In the genomic region with DNA sequence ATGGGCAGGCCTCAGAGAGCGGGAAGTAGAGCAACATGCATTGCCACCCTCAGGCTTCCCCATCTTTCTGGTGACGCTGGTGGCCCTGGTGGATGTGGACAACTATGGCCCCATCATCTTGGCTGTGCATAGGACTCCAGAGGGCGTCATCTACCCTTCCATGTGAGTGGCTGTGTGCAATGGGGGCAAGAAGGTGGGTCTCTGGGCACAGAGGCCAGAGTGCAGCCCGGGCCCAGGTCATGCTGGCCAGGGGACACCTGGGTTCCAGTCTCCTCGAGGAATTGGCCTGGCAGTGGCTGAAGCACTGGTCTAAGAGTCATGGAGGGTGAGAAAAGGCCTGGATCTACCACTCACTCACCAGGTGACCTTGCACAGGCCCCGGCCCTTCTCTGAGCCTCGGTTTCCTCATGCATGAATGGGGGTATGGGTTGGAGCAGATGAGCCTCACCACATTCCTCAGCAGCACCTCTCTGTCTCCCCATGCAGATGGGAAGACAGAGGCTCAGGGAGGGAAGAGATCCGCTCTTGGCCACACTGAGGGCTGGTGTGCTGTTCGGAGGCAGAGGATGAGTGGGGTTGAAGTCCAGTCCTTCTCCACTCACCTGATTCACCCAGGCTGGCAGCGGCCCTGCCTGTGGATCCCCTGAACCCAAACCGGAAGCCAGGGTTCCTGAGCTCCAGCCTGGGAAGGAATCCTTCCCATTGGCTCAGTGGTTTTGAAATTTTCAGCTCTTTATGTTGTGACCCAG, we compare ENCODE assay signal across 23 cellular contexts. TPM values are rescaled to one million over a fixed set of nuclear protein-coding genes. Genes with fewer than 3 reads are reported as not detected.
A peak's percentile ranks its signal among the peaks of the same experiment; 100 is the strongest.
DNase-seq lines count a peak whose midpoint lies in the region; ATAC-seq and TF ChIP-seq lines count a peak whose summit lies in the region.
"Had no signal": no experiment of that assay in that cellular context is flagged by ENCODE, and none has a peak within 500 bp of the region (broad histone marks: within the 10 kb centered on the region; RNA-seq: fewer than 3 reads in every experiment).

No MANE protein-coding gene starts in this region.

- H3K4me1 ChIP-seq in OCI-LY3 (ENCODE audit: low read length) (no peaks in the 10 kb centered on the region), right lobe of liver (no peaks in the 10 kb centered on the region)
- H3K4me1 ChIP-seq: BE2C, Peyer's patch, SJCRH30 had no signal

- no peak overlapping the region for H3K4me3 Mint-ChIP-seq in effector memory CD8-positive, alpha-beta T cell
- H3K4me3 Mint-ChIP-seq in stimulated activated naive CD8-positive, alpha-beta T cell treated with anti-CD3 and anti-CD28 coated beads, Interleukin-15, amount 100 ng/mL, for 72 hours = no peak overlapping the region
- H3K4me3 Mint-ChIP-seq: CD4-positive, CD25-positive, alpha-beta regulatory T cell had no signal

- H3K4me1 Mint-ChIP-seq in effector memory CD8-positive, alpha-beta T cell (ENCODE audit: low read depth in 2 of 2) = peaks cover 15 to 24% of the 10 kb centered on the region in 2 donors
- no peaks in the 10 kb centered on the region for H3K4me1 Mint-ChIP-seq in stimulated activated naive CD8-positive, alpha-beta T cell treated with anti-CD3 and anti-CD28 coated beads, Interleukin-15, amount 100 ng/mL, for 72 hours

- 0 out of 2 replicates have a peak, but pooled peaks cover 4% of the 10 kb centered on the region for H4K20me1 ChIP-seq in OCI-LY3 (ENCODE audit: insufficient read depth, low read length)

- peak overlapping the region; percentile 49 to 88 for H3K27ac Mint-ChIP-seq in effector memory CD8-positive, alpha-beta T cell
- no peak overlapping the region for H3K27ac Mint-ChIP-seq in stimulated activated naive CD8-positive, alpha-beta T cell treated with anti-CD3 and anti-CD28 coated beads, Interleukin-15, amount 100 ng/mL, for 72 hours

- ATAC-seq in effector memory CD8-positive, alpha-beta T cell (replicated peaks) = no peak
- ATAC-seq in right lobe of liver = peak; percentile 29 to 74 (median 67)
- ATAC-seq in activated CD4-positive, CD25-positive, alpha-beta regulatory T cell treated with anti-CD3 and anti-CD28 coated beads, Interleukin-2, amount 50 U/mL, for 24 hours = no peak
- no peak for ATAC-seq in GM18909 (IDR thresholded peaks at IDR 0.05; ENCODE audit: poor library complexity, unreplicated experiment)
- no peak for ATAC-seq in stimulated activated naive CD8-positive, alpha-beta T cell treated with anti-CD3 and anti-CD28 coated beads, Interleukin-15, amount 100 ng/mL, for 72 hours

- H3K27ac ChIP-seq in OCI-LY3 (ENCODE audit: low read length) (no peak overlapping the region), right lobe of liver (no peak overlapping the region)
- H3K27ac ChIP-seq: Peyer's patch, SJCRH30 had no signal

- H3K27me3 Mint-ChIP-seq in effector memory CD8-positive, alpha-beta T cell = no peaks in the 10 kb centered on the region
- H3K27me3 Mint-ChIP-seq in stimulated activated naive CD8-positive, alpha-beta T cell treated with anti-CD3 and anti-CD28 coated beads, Interleukin-15, amount 100 ng/mL, for 72 hours = no peaks in the 10 kb centered on the region
- H3K27me3 Mint-ChIP-seq: CD4-positive, CD25-positive, alpha-beta regulatory T cell had no signal

- no peak for TF ChIP-seq POLR2A in right lobe of liver (IDR thresholded peaks at IDR 0.05)

- H3K36me3 Mint-ChIP-seq in effector memory CD8-positive, alpha-beta T cell (ENCODE audit: insufficient read depth) = peaks cover 41% of the 10 kb centered on the region
- H3K36me3 Mint-ChIP-seq: CD4-positive, CD25-positive, alpha-beta regulatory T cell had no signal

- H3K4me2 ChIP-seq in OCI-LY3 (ENCODE audit: low read length) = no peak overlapping the region

- H3K9me3 ChIP-seq in OCI-LY3 (ENCODE audit: insufficient read depth, low read length) = no peaks in the 10 kb centered on the region
- no peaks in the 10 kb centered on the region for H3K9me3 ChIP-seq in right lobe of liver
- H3K9me3 ChIP-seq: BE2C, Peyer's patch, SJCRH30 had no signal

- intact Hi-C loops in right lobe of liver (cut with DNase I) = no loop called here

- H3K4me3 ChIP-seq in OCI-LY3 (ENCODE audit: low read length) (no peak overlapping the region), right lobe of liver (no peak overlapping the region)
- H3K4me3 ChIP-seq: Peyer's patch, SJCRH30 had no signal

- no peak overlapping the region for H3K9ac ChIP-seq in OCI-LY3 (ENCODE audit: low read length)

- no peaks in the 10 kb centered on the region for H3K79me2 ChIP-seq in OCI-LY3 (ENCODE audit: low read length)

- H3K36me3 ChIP-seq in OCI-LY3 (replicated peaks; ENCODE audit: low read depth, low read length) (no peaks in the 10 kb centered on the region), right lobe of liver (no peaks in the 10 kb centered on the region)
- H3K36me3 ChIP-seq: BE2C, SJCRH30 had no signal

- H2AFZ ChIP-seq in OCI-LY3 (ENCODE audit: low read depth, low read length) = no peak overlapping the region

- peak; percentile 49 for DNase-seq in HuH-7 (ENCODE audit: low spot score)
- DNase-seq in effector memory CD8-positive, alpha-beta T cell = no peak
- DNase-seq in right lobe of liver = no peak
- DNase-seq in stimulated activated naive CD8-positive, alpha-beta T cell treated with anti-CD3 and anti-CD28 coated beads, Interleukin-15, amount 100 ng/mL, for 72 hours = no peak
- DNase-seq: BE2C; CD4-positive, CD25-positive, alpha-beta regulatory T cell; DMS79; MM.1S; NCI-H1105 treated with DMSO at 0.1 percent for 48 hours; NCI-H2029 treated with DMSO at 0.1 percent for 48 hours; NCI-H2171; NCI-H345; NCI-H524; NCI-H774; NK-92 treated with Interleukin-12 subunit alpha and Interleukin-12 subunit beta, amount 100 ng/mL, for 24 hours; Peyer's patch; SJCRH30 had no signal

- TF ChIP-seq CTCF in OCI-LY3 (IDR thresholded peaks at IDR 0.05; ENCODE audit: low read depth, low read length) (0 out of 2 replicates have a peak, but pooled peaks have one; percentile 11), right lobe of liver (IDR thresholded peaks at IDR 0.05) (peak in 3 of 4 donors; percentile 18 to 35 (median 24))

- 79% methylated on average over 5 of the region's 11 CpGs for WGBS in right lobe of liver (ENCODE audit: insufficient coverage, low coverage, low lambda C conversion rate, missing lambda C conversion rate)

- no peaks in the 10 kb centered on the region for H3K9me3 Mint-ChIP-seq in effector memory CD8-positive, alpha-beta T cell
- H3K9me3 Mint-ChIP-seq in stimulated activated naive CD8-positive, alpha-beta T cell treated with anti-CD3 and anti-CD28 coated beads, Interleukin-15, amount 100 ng/mL, for 72 hours = no peaks in the 10 kb centered on the region
- H3K9me3 Mint-ChIP-seq: CD4-positive, CD25-positive, alpha-beta regulatory T cell had no signal

- H3K27me3 ChIP-seq in OCI-LY3 (ENCODE audit: low read depth, low read length) (peaks cover 24% of the 10 kb centered on the region), right lobe of liver (no peaks in the 10 kb centered on the region)
- H3K27me3 ChIP-seq: BE2C, Peyer's patch had no signal

RNA-seq across cellular contexts. Expression of a gene that starts 7.2 kb away (rescaled TPM):
- 1 to 10 TPM in 1 of 6 experiments, under 1 TPM in 5; 0.37 to 1.6 (median 0.83) TPM for total RNA-seq in right lobe of liver
- total RNA-seq: A673, H4, LHCN-M2, SJCRH30 had no signal

RNA-seq across cellular contexts. Expression of a gene that starts 32.5 kb away (rescaled TPM):
- 1 to 10 TPM; 1.8 to 4.2 (median 3.4) TPM for total RNA-seq in right lobe of liver

RNA-seq across cellular contexts. Expression of a gene that starts 33.7 kb away (rescaled TPM):
- total RNA-seq in right lobe of liver = under 1 TPM; 0.06 to 0.37 (median 0.19) TPM
- total RNA-seq: A673; CD4-positive, CD25-positive, alpha-beta regulatory T cell; LHCN-M2; Peyer's patch; SJCRH30 had no signal

Comparison
In these comparisons a context has a peak if more than half of its experiments do, and no peak if none do; other contexts are left out.
1. ATAC-seq: peak in right lobe of liver (4 of 4); none in effector memory CD8-positive, alpha-beta T cell (single experiment), activated CD4-positive, CD25-positive, alpha-beta regulatory T cell treated with anti-CD3 and anti-CD28 coated beads, Interleukin-2, amount 50 U/mL, for 24 hours (0 of 2), GM18909 (single experiment) and stimulated activated naive CD8-positive, alpha-beta T cell treated with anti-CD3 and anti-CD28 coated beads, Interleukin-15, amount 100 ng/mL, for 72 hours (single experiment).
2. H3K27ac Mint-ChIP-seq: peak in effector memory CD8-positive, alpha-beta T cell (2 of 2); none in stimulated activated naive CD8-positive, alpha-beta T cell treated with anti-CD3 and anti-CD28 coated beads, Interleukin-15, amount 100 ng/mL, for 72 hours (0 of 2).